Comparison of ENCODE assay signal across 20 cellular contexts in the genomic region with DNA sequence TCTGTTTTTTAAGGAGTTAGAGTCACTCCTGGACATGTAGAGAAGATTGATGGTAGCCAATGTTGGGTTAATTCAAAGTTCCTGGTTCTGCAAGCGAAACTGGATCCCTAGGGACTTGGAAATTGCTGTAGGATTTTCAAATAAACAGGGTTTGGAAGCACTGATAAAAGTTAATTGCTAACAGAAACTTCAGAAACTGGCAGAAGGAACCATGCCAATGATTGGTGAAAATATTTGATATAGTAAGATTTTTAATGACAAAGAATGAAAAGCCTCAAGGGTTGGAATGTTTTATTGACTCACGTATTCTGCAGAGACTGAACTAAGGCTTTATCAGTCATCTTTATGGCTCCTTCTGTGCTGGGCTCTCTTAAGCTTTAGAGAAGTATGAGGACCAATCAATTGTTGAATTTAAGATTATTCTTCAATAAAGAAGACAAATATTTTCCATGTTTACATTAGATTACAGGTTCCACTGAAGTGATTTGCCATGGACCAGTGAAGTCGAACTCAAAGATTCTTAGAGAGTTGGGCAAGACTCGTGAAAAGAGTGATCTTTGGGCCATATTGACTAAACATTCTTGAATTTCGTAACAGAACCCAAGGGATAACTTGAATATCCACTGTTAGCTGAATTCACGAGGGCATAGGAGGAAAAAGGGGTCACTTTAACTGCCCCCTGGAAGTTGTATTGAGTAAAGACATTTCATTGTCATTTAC.
DNase-seq lines count a peak whose midpoint lies in the region; ATAC-seq, FAIRE-seq and TF ChIP-seq lines count a peak whose summit lies in the region.
"Had no signal": no experiment of that assay in that cellular context is flagged by ENCODE, and none has a peak within 500 bp of the region (broad histone marks: within the 10 kb centered on the region; RNA-seq: fewer than 3 reads in every experiment).

No MANE protein-coding gene starts in this region.

- H2AFZ ChIP-seq in osteoblast (ENCODE audit: low read length): no peak overlapping the region

- peaks cover 5% of the 10 kb centered on the region for H3K4me1 ChIP-seq in osteoblast (ENCODE audit: insufficient read depth, low read length)
- H3K4me1 ChIP-seq: esophagus muscularis mucosa had no signal

- H3K4me2 ChIP-seq in osteoblast (ENCODE audit: insufficient read depth, low read length): no peak overlapping the region

- TF ChIP-seq CTCF in AG09309 (IDR thresholded peaks at IDR 0.05; ENCODE audit: control insufficient read depth, insufficient read depth, low read depth, low read length, missing control alignments) (no peak), osteoblast (IDR thresholded peaks at IDR 0.05; ENCODE audit: extremely low read depth, low read depth, low read length) (no peak)

- ATAC-seq in HG02571 (IDR thresholded peaks at IDR 0.05; ENCODE audit: unreplicated experiment): no peak
- ATAC-seq: activated CD8-positive, alpha-beta T cell treated with anti-CD3 and anti-CD28 coated beads for 36 hours; left lobe of liver had no signal

- no peaks in the 10 kb centered on the region for H3K27me3 ChIP-seq in osteoblast (ENCODE audit: insufficient read depth, low read length)
- H3K27me3 ChIP-seq: esophagus muscularis mucosa had no signal

- H3K36me3 ChIP-seq in osteoblast (ENCODE audit: insufficient read depth, low read length): no peaks in the 10 kb centered on the region
- H3K36me3 ChIP-seq: esophagus muscularis mucosa had no signal

- DNase-seq in AG09309 (ENCODE audit: low read depth): peak; percentile 83
- DNase-seq in GM04504 (ENCODE audit: low read depth): peak; percentile 44
- peak; percentile 45 for DNase-seq in dedifferentiated amniotic fluid mesenchymal stem cell (ENCODE audit: extremely low spot score)
- DNase-seq in osteoblast (ENCODE audit: insufficient read length, low spot score, missing footprints): peak; percentile 30
- DNase-seq in NCI-H69 (lab: John Stamatoyannopoulos, UW): no peak
- no peak for DNase-seq in H54 (ENCODE audit: insufficient read length, low spot score)
- DNase-seq in stimulated activated CD4-positive, alpha-beta T cell treated with anti-CD3 and anti-CD28 coated beads, Interleukin-4, amount 100 ng/mL, for 4 hours: no peak
- DNase-seq: activated B cell treated with CpG ODN at 0.5 μM for 24 hours; activated CD8-positive, alpha-beta T cell treated with anti-CD3 and anti-CD28 coated beads for 36 hours; activated naive CD4-positive, alpha-beta T cell treated with Interleukin-2 at 50 U/mL for 16 hours; effector memory CD4-positive, alpha-beta T cell; NCI-H1105 treated with DMSO at 0.1 percent for 48 hours; NCI-H2081; substantia nigra had no signal

- TF ChIP-seq POLR2A in H54 (IDR thresholded peaks at IDR 0.05; ENCODE audit: low read depth, low read length): no peak

- no peak overlapping the region for H3K27ac ChIP-seq in osteoblast (ENCODE audit: low read depth, low read length)
- H3K27ac ChIP-seq: esophagus muscularis mucosa had no signal

- no peaks in the 10 kb centered on the region for H3K79me2 ChIP-seq in osteoblast (ENCODE audit: insufficient read depth, low read length)

- H3K4me3 ChIP-seq in AG09309 (ENCODE audit: control insufficient read depth, low read depth, low read length) (no peak overlapping the region), osteoblast (ENCODE audit: insufficient read depth, low read length) (no peak overlapping the region)
- H3K4me3 ChIP-seq: esophagus muscularis mucosa had no signal

- no peaks in the 10 kb centered on the region for H4K20me1 ChIP-seq in osteoblast (ENCODE audit: insufficient read depth, low read length)

- no peak for FAIRE-seq in H54 (lab: Jason Lieb, UNC)
- FAIRE-seq: GM18507, RCC 7860, urothelium cell line had no signal

- no peaks in the 10 kb centered on the region for H3K9me3 ChIP-seq in osteoblast (ENCODE audit: low read depth, low read length)
- H3K9me3 ChIP-seq: esophagus muscularis mucosa had no signal

Comparison
In these comparisons a context has a peak if more than half of its experiments do, and no peak if none do; other contexts are left out.
1. DNase-seq: peak in AG09309 (single experiment), GM04504 (single experiment), dedifferentiated amniotic fluid mesenchymal stem cell (single experiment) and osteoblast (single experiment); none in NCI-H69 (single experiment), H54 (single experiment) and stimulated activated CD4-positive, alpha-beta T cell treated with anti-CD3 and anti-CD28 coated beads, Interleukin-4, amount 100 ng/mL, for 4 hours (0 of 2).